ENCODE assay signal across 16 cellular contexts in genomic region chr5:71937906-71938698, GRCh38.
DNase-seq lines count a peak whose midpoint lies in the region; ATAC-seq, FAIRE-seq and TF ChIP-seq lines count a peak whose summit lies in the region.
"Had no signal": no experiment of that assay in that cellular context is flagged by ENCODE, and none has a peak within 500 bp of the region (broad histone marks: within the 10 kb centered on the region; RNA-seq: fewer than 3 reads in every experiment).

No MANE protein-coding gene starts in this region.

- no peak overlapping the region for H3T11ph ChIP-seq in H9 (ENCODE audit: low read length)

- no peak overlapping the region for H2BK20ac ChIP-seq in H9 (ENCODE audit: low read depth, low read length, poor library complexity, severe bottlenecking)

- no peak overlapping the region for H2BK15ac ChIP-seq in H9 (ENCODE audit: low read depth, low read length)

- CTCF ChIA-PET in activated CD8-positive, alpha-beta T cell treated with anti-CD3 and anti-CD28 coated beads for 36 hours (lab: Charles Lee), result no interaction called here

- no peak overlapping the region for H2BK12ac ChIP-seq in H9 (ENCODE audit: insufficient read length, low read depth, low read length)

- peaks cover 0 to 2% of the 10 kb centered on the region in 2 experiments; a peak in 1 of 5 replicates for H3K9me3 Mint-ChIP-seq in H9
- peaks cover 1% of the 10 kb centered on the region for H3K9me3 Mint-ChIP-seq in activated CD8-positive, alpha-beta T cell treated with anti-CD3 and anti-CD28 coated beads for 36 hours
- H3K9me3 Mint-ChIP-seq: activated B cell treated with CpG ODN at 0.5 μM for 24 hours; activated naive CD8-positive, alpha-beta T cell treated with anti-CD3 and anti-CD28 coated beads, Interleukin-2, amount 10 ng/mL, durations not matched to agents 7 days and 5 days had no signal

- H3K4me1 ChIP-seq in heart left ventricle, result peaks cover 0 to 20% (median 2%) of the 10 kb centered on the region in 12 donors
- H3K4me1 ChIP-seq in H9 (ENCODE audit: insufficient read depth, low read length), result peaks cover 5% of the 10 kb centered on the region; the same call in 1 of the 2 replicates

- H3K27ac ChIP-seq in heart left ventricle (no peak overlapping the region), H9 (ENCODE audit: insufficient read length, low read depth, low read length) (no peak overlapping the region)
- H3K27ac ChIP-seq: coronary artery, SJSA1 had no signal

- no peak overlapping the region for H3K4ac ChIP-seq in H9 (ENCODE audit: low read depth, low read length)

- H3K4me3 Mint-ChIP-seq in H9, result no peak overlapping the region; a peak in 1 of 5 replicates
- H3K4me3 Mint-ChIP-seq in activated CD8-positive, alpha-beta T cell treated with anti-CD3 and anti-CD28 coated beads for 36 hours, result no peak overlapping the region
- H3K4me3 Mint-ChIP-seq: activated B cell treated with CpG ODN at 0.5 μM for 24 hours; activated naive CD8-positive, alpha-beta T cell treated with anti-CD3 and anti-CD28 coated beads, Interleukin-2, amount 10 ng/mL, durations not matched to agents 7 days and 5 days; CD14-positive monocyte; stimulated activated naive B cell treated with anti-CD40 and anti-IgM and Interleukin-4, amounts not matched to agents 10 μg/mL and 1 μg/mL and 100 μg/mL, for 72 hours had no signal

- H3K18ac ChIP-seq in H9 (ENCODE audit: insufficient read length, low read depth, low read length), result no peak overlapping the region

- H4K20me1 ChIP-seq in H9 (ENCODE audit: control insufficient read depth, insufficient read depth, insufficient read length), result no peaks in the 10 kb centered on the region

- H3K9me3 ChIP-seq in heart left ventricle (peaks cover 0 to 7% (median 0%) of the 10 kb centered on the region in 12 donors), H9 (ENCODE audit: control insufficient read depth, low read depth, low read length) (no peaks in the 10 kb centered on the region)
- H3K9me3 ChIP-seq: SJSA1 had no signal

- DNase-seq in heart left ventricle (peak in 1 of 5 donors; percentile 46), left cardiac atrium (no peak), NCI-H748 treated with DMSO at 0.1 percent for 48 hours (lab: John Stamatoyannopoulos, UW) (peak; percentile 66), left ventricle myocardium superior (peak; percentile 48), H9 (no peak), GM19239 (ENCODE audit: insufficient read length, low spot score) (no peak), hepatic stellate cell (ENCODE audit: low spot score) (no peak)
- no peak for DNase-seq in activated CD8-positive, alpha-beta T cell treated with anti-CD3 and anti-CD28 coated beads for 36 hours
- DNase-seq: activated B cell treated with CpG ODN at 0.5 μM for 24 hours; activated naive CD8-positive, alpha-beta T cell treated with anti-CD3 and anti-CD28 coated beads, Interleukin-2, amount 10 ng/mL, durations not matched to agents 7 days and 5 days; Kasumi-1; stimulated activated CD4-positive, alpha-beta T cell treated with anti-CD3 and anti-CD28 coated beads, Interleukin-4, amount 100 ng/mL, for 24 hours; stimulated activated naive B cell treated with anti-CD40 and anti-IgM and Interleukin-4, amounts not matched to agents 10 μg/mL and 1 μg/mL and 100 μg/mL, for 72 hours had no signal

- no peak for FAIRE-seq in GM19239 (lab: Jason Lieb, UNC)

- POLR2A ChIA-PET in activated CD8-positive, alpha-beta T cell treated with anti-CD3 and anti-CD28 coated beads for 36 hours (lab: Charles Lee), result no interaction called here

- TF ChIP-seq CTCF in heart left ventricle (IDR thresholded peaks at IDR 0.05) (no peak), H9 (conservative IDR thresholded peaks at IDR 0.05) (no peak)
- no peak for TF ChIP-seq CTCF in activated CD8-positive, alpha-beta T cell treated with anti-CD3 and anti-CD28 coated beads for 36 hours (IDR thresholded peaks at IDR 0.05)

- peak; percentile 75 to 92 (median 84) for ATAC-seq in heart left ventricle
- no peak for ATAC-seq in left cardiac atrium
- ATAC-seq in left ventricle myocardium superior, result peak; percentile 89
- no peak for ATAC-seq in activated CD8-positive, alpha-beta T cell treated with anti-CD3 and anti-CD28 coated beads for 36 hours
- ATAC-seq: stimulated activated naive B cell treated with anti-CD40 and anti-IgM and Interleukin-4, amounts not matched to agents 10 μg/mL and 1 μg/mL and 100 μg/mL, for 72 hours had no signal

- H3K14ac ChIP-seq in H9 (ENCODE audit: insufficient read depth, low read length), result no peak overlapping the region

- no peak overlapping the region for H4K5ac ChIP-seq in H9 (ENCODE audit: insufficient read length, low read depth, low read length)

- no peak for TF ChIP-seq POLR2A in heart left ventricle (IDR thresholded peaks at IDR 0.05)

- H3K9ac ChIP-seq in H9 (ENCODE audit: extremely low read depth, insufficient read length, low read length), result no peak overlapping the region

- H3K79me2 ChIP-seq in H9 (ENCODE audit: insufficient read depth, low read length), result no peaks in the 10 kb centered on the region

- no peak overlapping the region for H2BK5ac ChIP-seq in H9 (ENCODE audit: insufficient read length, low read length)

- H3K4me2 ChIP-seq in H9 (ENCODE audit: insufficient read depth, insufficient read length, low read length), result no peak overlapping the region

- H2AFZ ChIP-seq in H9 (ENCODE audit: low read length), result no peak overlapping the region

- H3K27me3 ChIP-seq in heart left ventricle (no peaks in the 10 kb centered on the region), H9 (ENCODE audit: insufficient read depth, low read length) (no peaks in the 10 kb centered on the region)
- H3K27me3 ChIP-seq: SJSA1 had no signal

- peaks cover 35 to 36% of the 10 kb centered on the region in 2 experiments for H3K4me1 Mint-ChIP-seq in H9
- no peaks in the 10 kb centered on the region for H3K4me1 Mint-ChIP-seq in activated CD8-positive, alpha-beta T cell treated with anti-CD3 and anti-CD28 coated beads for 36 hours (ENCODE audit: low read depth)
- H3K4me1 Mint-ChIP-seq: activated B cell treated with CpG ODN at 0.5 μM for 24 hours; activated naive CD8-positive, alpha-beta T cell treated with anti-CD3 and anti-CD28 coated beads, Interleukin-2, amount 10 ng/mL, durations not matched to agents 7 days and 5 days; CD14-positive monocyte; stimulated activated naive B cell treated with anti-CD40 and anti-IgM and Interleukin-4, amounts not matched to agents 10 μg/mL and 1 μg/mL and 100 μg/mL, for 72 hours had no signal

- no peak overlapping the region for H4K8ac ChIP-seq in H9 (replicated peaks; ENCODE audit: insufficient read length, low read depth, low read length)

- H3K36me3 ChIP-seq in heart left ventricle, result no peaks in the 10 kb centered on the region
- H3K36me3 ChIP-seq: SJSA1 had no signal

- no peak overlapping the region for H3K56ac ChIP-seq in H9 (ENCODE audit: insufficient read length, low read depth, low read length)

- no peak overlapping the region for H2BK120ac ChIP-seq in H9 (ENCODE audit: low read depth, low read length, poor library complexity, severe bottlenecking)

- no peaks in the 10 kb centered on the region for H3K27me3 Mint-ChIP-seq in H9 (ENCODE audit: low read depth)
- peaks cover 4% of the 10 kb centered on the region for H3K27me3 Mint-ChIP-seq in activated CD8-positive, alpha-beta T cell treated with anti-CD3 and anti-CD28 coated beads for 36 hours
- H3K27me3 Mint-ChIP-seq: activated naive CD8-positive, alpha-beta T cell treated with anti-CD3 and anti-CD28 coated beads, Interleukin-2, amount 10 ng/mL, durations not matched to agents 7 days and 5 days had no signal

- no peak overlapping the region; a peak in 1 of 7 replicates for H3K27ac Mint-ChIP-seq in H9
- H3K27ac Mint-ChIP-seq in activated CD8-positive, alpha-beta T cell treated with anti-CD3 and anti-CD28 coated beads for 36 hours, result no peak overlapping the region
- H3K27ac Mint-ChIP-seq: activated B cell treated with CpG ODN at 0.5 μM for 24 hours; activated naive CD8-positive, alpha-beta T cell treated with anti-CD3 and anti-CD28 coated beads, Interleukin-2, amount 10 ng/mL, durations not matched to agents 7 days and 5 days; stimulated activated naive B cell treated with anti-CD40 and anti-IgM and Interleukin-4, amounts not matched to agents 10 μg/mL and 1 μg/mL and 100 μg/mL, for 72 hours had no signal

- no peak overlapping the region for H3K4me3 ChIP-seq in heart left ventricle
- H3K4me3 ChIP-seq: coronary artery, SJSA1 had no signal

- no peaks in the 10 kb centered on the region for H3K79me1 ChIP-seq in H9 (ENCODE audit: insufficient read depth, low read depth, low read length, poor library complexity, severe bottlenecking)

- no peak overlapping the region for H3K23ac ChIP-seq in H9 (ENCODE audit: insufficient read length, low read depth, low read length)

- intact Hi-C loops in heart left ventricle (cut with DNase I), result no loop called here
- intact Hi-C loops in left cardiac atrium (cut with DNase I), result no loop called here
- intact Hi-C loops in left ventricle myocardium superior (cut with micrococcal nuclease), result no loop called here
- intact Hi-C loops in activated CD8-positive, alpha-beta T cell treated with anti-CD3 and anti-CD28 coated beads for 36 hours (cut with micrococcal nuclease), result no loop called here

- 77 to 90% (median 82%) methylated on average over 11 of the region's 11 CpGs for WGBS in heart left ventricle, 4 donors
- no CpG with 5 or more reads among the region's 11 CpGs for WGBS in H9 (ENCODE audit: extremely low coverage, insufficient read length, low lambda C conversion rate)

- H2AK5ac ChIP-seq in H9 (ENCODE audit: insufficient read length, low read length), result no peak overlapping the region

- H3K23me2 ChIP-seq in H9 (ENCODE audit: insufficient read length, low read depth, low read length, poor library complexity, severe bottlenecking), result no peaks in the 10 kb centered on the region

- no peaks in the 10 kb centered on the region for H3K36me3 Mint-ChIP-seq in H9 (ENCODE audit: insufficient read depth in 1 of 3, low read depth in 3 of 3)
- H3K36me3 Mint-ChIP-seq in activated CD8-positive, alpha-beta T cell treated with anti-CD3 and anti-CD28 coated beads for 36 hours (ENCODE audit: low read depth), result no peaks in the 10 kb centered on the region
- H3K36me3 Mint-ChIP-seq: activated naive CD8-positive, alpha-beta T cell treated with anti-CD3 and anti-CD28 coated beads, Interleukin-2, amount 10 ng/mL, durations not matched to agents 7 days and 5 days; CD14-positive monocyte; stimulated activated naive B cell treated with anti-CD40 and anti-IgM and Interleukin-4, amounts not matched to agents 10 μg/mL and 1 μg/mL and 100 μg/mL, for 72 hours had no signal

- H4K91ac ChIP-seq in H9 (ENCODE audit: insufficient read length, low read depth, low read length), result no peak overlapping the region

Comparison
In these comparisons a context has a peak if more than half of its experiments do, and no peak if none do; other contexts are left out.
1. ATAC-seq: peak in heart left ventricle (4 of 4) and left ventricle myocardium superior (single experiment); none in left cardiac atrium (0 of 2) and activated CD8-positive, alpha-beta T cell treated with anti-CD3 and anti-CD28 coated beads for 36 hours (single experiment).
2. DNase-seq: peak in NCI-H748 treated with DMSO at 0.1 percent for 48 hours (single experiment) and left ventricle myocardium superior (single experiment); none in left cardiac atrium (single experiment), H9 (single experiment), activated CD8-positive, alpha-beta T cell treated with anti-CD3 and anti-CD28 coated beads for 36 hours (single experiment), GM19239 (single experiment) and hepatic stellate cell (single experiment).